1 cellular context compared by ENCODE assay signal in genomic region chr10:103445767-103446567, GRCh38.
TF ChIP-seq lines count a peak whose summit lies in the region.

No MANE protein-coding gene starts in this region.

TF ChIP-seq in HepG2, 621 proteins besides CTCF, POLR2A, EP300 and RAD21:
- no peak for TF ChIP-seq ZNF652 (CRISPR knock-in tag; IDR thresholded peaks at IDR 0.05; ENCODE audit: borderline replicate concordance, low read depth)
- TF ChIP-seq ZNF572 (CRISPR knock-in tag; IDR thresholded peaks at IDR 0.05): no peak
- TF ChIP-seq ZNF879 (CRISPR knock-in tag; IDR thresholded peaks at IDR 0.05): no peak
- TF ChIP-seq CCDC6 (CRISPR knock-in tag; IDR thresholded peaks at IDR 0.05): no peak
- TF ChIP-seq ARID5B (CRISPR knock-in tag; IDR thresholded peaks at IDR 0.05): no peak
- no peak for TF ChIP-seq ZNF180 (CRISPR knock-in tag; IDR thresholded peaks at IDR 0.05; ENCODE audit: borderline replicate concordance, low read depth)
- no peak for TF ChIP-seq SIX1 (CRISPR knock-in tag; IDR thresholded peaks at IDR 0.05; ENCODE audit: borderline replicate concordance)
- no peak for TF ChIP-seq MIXL1 (CRISPR knock-in tag; IDR thresholded peaks at IDR 0.05)
- TF ChIP-seq ZNF761 (CRISPR knock-in tag; conservative IDR thresholded peaks at IDR 0.05): no peak
- no peak for TF ChIP-seq NFAT5 (CRISPR knock-in tag; IDR thresholded peaks at IDR 0.05)
- no peak for TF ChIP-seq ZNF800 (CRISPR knock-in tag; IDR thresholded peaks at IDR 0.05)
- no peak for TF ChIP-seq TCF7L2 (IDR thresholded peaks at IDR 0.05; ENCODE audit: low read depth, low read length)
- no peak for TF ChIP-seq AKAP8 (CRISPR knock-in tag; IDR thresholded peaks at IDR 0.05)
- no peak for TF ChIP-seq ZZZ3 (CRISPR knock-in tag; IDR thresholded peaks at IDR 0.05; ENCODE audit: borderline replicate concordance)
- no peak for TF ChIP-seq HMG20B (CRISPR knock-in tag; conservative IDR thresholded peaks at IDR 0.05)
